1 cellular context compared by ENCODE assay signal in genomic region chr2:227339098-227339599, GRCh38.
TF ChIP-seq lines count a peak whose summit lies in the region.

No MANE protein-coding gene starts in this region.

TF ChIP-seq in HepG2, 621 proteins besides CTCF, POLR2A, EP300 and RAD21 (continues in another document):
- TF ChIP-seq MAF1 (CRISPR knock-in tag; IDR thresholded peaks at IDR 0.05; ENCODE audit: borderline replicate concordance) = no peak
- TF ChIP-seq ARID5B (CRISPR knock-in tag; IDR thresholded peaks at IDR 0.05) = peak; percentile 51; the same call in 1 of the 2 replicates
- TF ChIP-seq NCOA2 (CRISPR knock-in tag; IDR thresholded peaks at IDR 0.05) = peak; percentile 33; the same call in 1 of the 2 replicates
- TF ChIP-seq IKZF4 (CRISPR knock-in tag; IDR thresholded peaks at IDR 0.05; ENCODE audit: borderline replicate concordance, low read depth, not compliant biosample characterization) = no peak
- TF ChIP-seq DMAP1 (CRISPR knock-in tag; IDR thresholded peaks at IDR 0.05) = peak; percentile 41; the same call in 1 of the 2 replicates
- 0 out of 2 replicates have a peak, but pooled peaks have one; percentile 14 for TF ChIP-seq ZNF331 (CRISPR knock-in tag; IDR thresholded peaks at IDR 0.05)
- TF ChIP-seq BHLHE40 (IDR thresholded peaks at IDR 0.05; ENCODE audit: low read length) = no peak
- no peak for TF ChIP-seq ZNF329 (CRISPR knock-in tag; IDR thresholded peaks at IDR 0.05; ENCODE audit: low read depth)
- no peak for TF ChIP-seq ZNF83 (CRISPR knock-in tag; IDR thresholded peaks at IDR 0.05; ENCODE audit: borderline replicate concordance)
- no peak for TF ChIP-seq AFF4 (CRISPR knock-in tag; IDR thresholded peaks at IDR 0.05)
- no peak for TF ChIP-seq ATF5 (CRISPR knock-in tag; IDR thresholded peaks at IDR 0.05; ENCODE audit: low read depth)
- peak; percentile 29; the same call in 1 of the 2 replicates for TF ChIP-seq THRA (CRISPR knock-in tag; IDR thresholded peaks at IDR 0.05; ENCODE audit: borderline replicate concordance)
- TF ChIP-seq THAP7 (CRISPR knock-in tag; IDR thresholded peaks at IDR 0.05) = 0 out of 2 replicates have a peak, but pooled peaks have one; percentile 38
- no peak for TF ChIP-seq ZFP36L1 (CRISPR knock-in tag; IDR thresholded peaks at IDR 0.05)
- TF ChIP-seq ZNF362 (CRISPR knock-in tag; IDR thresholded peaks at IDR 0.05; ENCODE audit: borderline replicate concordance) = peak; percentile 91
- no peak for TF ChIP-seq HMG20A (CRISPR knock-in tag; IDR thresholded peaks at IDR 0.05; ENCODE audit: borderline replicate concordance)
- TF ChIP-seq KAT8 (CRISPR knock-in tag; IDR thresholded peaks at IDR 0.05) = 0 out of 2 replicates have a peak, but pooled peaks have one; percentile 11
- peak; percentile 33; the same call in 1 of the 2 replicates for TF ChIP-seq ERF (CRISPR knock-in tag; IDR thresholded peaks at IDR 0.05)
- TF ChIP-seq ISL2 (CRISPR knock-in tag; IDR thresholded peaks at IDR 0.05) = 0 out of 2 replicates have a peak, but pooled peaks have one; percentile 12
- peak; percentile 9; the same call in 1 of the 2 replicates for TF ChIP-seq RXRB (CRISPR knock-in tag; IDR thresholded peaks at IDR 0.05; ENCODE audit: borderline replicate concordance)
- TF ChIP-seq SOX5 (CRISPR knock-in tag; IDR thresholded peaks at IDR 0.05; ENCODE audit: borderline replicate concordance) = peak; percentile 47; the same call in 1 of the 2 replicates
- TF ChIP-seq ZNF878 (CRISPR knock-in tag; IDR thresholded peaks at IDR 0.05) = no peak
- no peak for TF ChIP-seq HOXA3 (CRISPR knock-in tag; IDR thresholded peaks at IDR 0.05)
- TF ChIP-seq NFYC (CRISPR knock-in tag; IDR thresholded peaks at IDR 0.05) = 0 out of 2 replicates have a peak, but pooled peaks have one; percentile 12
- peak; percentile 92 for TF ChIP-seq HNF1A (IDR thresholded peaks at IDR 0.05; ENCODE audit: low read depth)
- peak; percentile 88; the same call in 1 of the 2 replicates for TF ChIP-seq HNF1A (CRISPR knock-in tag; IDR thresholded peaks at IDR 0.05; ENCODE audit: borderline replicate concordance)
- peak; percentile 21; the same call in 1 of the 2 replicates for TF ChIP-seq RFXANK (CRISPR knock-in tag; IDR thresholded peaks at IDR 0.05)
- 0 out of 2 replicates have a peak, but pooled peaks have one; percentile 35 for TF ChIP-seq RORA (CRISPR knock-in tag; IDR thresholded peaks at IDR 0.05)
- peak; percentile 51 for TF ChIP-seq PAXIP1 (CRISPR knock-in tag; conservative IDR thresholded peaks at IDR 0.05)
- peak; percentile 45; the same call in 1 of the 2 replicates for TF ChIP-seq TGIF2 (CRISPR knock-in tag; IDR thresholded peaks at IDR 0.05)
- peak; percentile 48; the same call in 1 of the 2 replicates for TF ChIP-seq ZNF614 (CRISPR knock-in tag; IDR thresholded peaks at IDR 0.05; ENCODE audit: borderline replicate concordance)
- no peak for TF ChIP-seq SOX13 (IDR thresholded peaks at IDR 0.05)
- TF ChIP-seq SOX13 (CRISPR knock-in tag; conservative IDR thresholded peaks at IDR 0.05 in 1 of 2, IDR thresholded peaks at IDR 0.05 in 1 of 2) = peak in 1 of 2 experiments; percentile 45; a peak in 1 of 4 replicates
- no peak for TF ChIP-seq ZNF143 (CRISPR knock-in tag; IDR thresholded peaks at IDR 0.05)
- TF ChIP-seq CREB1 (IDR thresholded peaks at IDR 0.05) = no peak
- TF ChIP-seq CREB1 (CRISPR knock-in tag; IDR thresholded peaks at IDR 0.05) = peak; percentile 60; the same call in 1 of the 2 replicates
- no peak for TF ChIP-seq BCL3 (CRISPR knock-in tag; IDR thresholded peaks at IDR 0.05)
- no peak for TF ChIP-seq ZNF441 (CRISPR knock-in tag; IDR thresholded peaks at IDR 0.05; ENCODE audit: borderline replicate concordance)
- no peak for TF ChIP-seq SRF (IDR thresholded peaks at IDR 0.05; ENCODE audit: low read depth, low read length)
